ENCODE assay signal across 18 cellular contexts in genomic region chr11:7583248-7583647, GRCh38.
"Had no signal": no experiment of that assay in that cellular context is flagged by ENCODE, and none has a peak within 500 bp of the region (broad histone marks: within the 10 kb centered on the region; RNA-seq: fewer than 3 reads in every experiment).

No MANE protein-coding gene starts in this region.

- H3K36me3 ChIP-seq: breast epithelium, SJSA1 had no signal

- H3K4me3 ChIP-seq: breast epithelium, mucosa of descending colon, SJSA1 had no signal

- H3K27me3 ChIP-seq: breast epithelium, SJSA1 had no signal

- H3K9me3 Mint-ChIP-seq: activated B cell treated with CpG ODN at 0.5 μM for 24 hours; activated CD4-positive, alpha-beta T cell treated with anti-CD3 and anti-CD28 coated beads, Interleukin-2, amount 10 ng/mL, durations not matched to agents 7 days and 5 days; activated naive CD8-positive, alpha-beta T cell treated with anti-CD3 and anti-CD28 coated beads, Interleukin-2, amount 10 ng/mL, durations not matched to agents 7 days and 5 days; activated T-helper 1 cell treated with anti-CD3 and anti-CD28 coated beads, Interleukin-12 subunit alpha, Interleukin-12 subunit beta, Interleukin-2, Interleukin-4 antibody, amounts not matched to agents 30 ng/mL and 10 ng/mL and 1 ng/mL, durations not matched to agents 14 hours and 24 hours and 36 hours; endodermal cell; naive thymus-derived CD4-positive, alpha-beta T cell had no signal

- H3K27ac Mint-ChIP-seq: activated B cell treated with CpG ODN at 0.5 μM for 24 hours; activated CD4-positive, alpha-beta T cell treated with anti-CD3 and anti-CD28 coated beads, Interleukin-2, amount 10 ng/mL, durations not matched to agents 7 days and 5 days; activated naive CD8-positive, alpha-beta T cell treated with anti-CD3 and anti-CD28 coated beads, Interleukin-2, amount 10 ng/mL, durations not matched to agents 7 days and 5 days; activated T-helper 1 cell treated with anti-CD3 and anti-CD28 coated beads, Interleukin-12 subunit alpha, Interleukin-12 subunit beta, Interleukin-2, Interleukin-4 antibody, amounts not matched to agents 30 ng/mL and 10 ng/mL and 1 ng/mL, durations not matched to agents 14 hours and 24 hours and 36 hours; endodermal cell; naive thymus-derived CD4-positive, alpha-beta T cell had no signal

- H3K9me3 ChIP-seq: breast epithelium, mucosa of descending colon, SJSA1 had no signal

- H3K27ac ChIP-seq: SJSA1 had no signal

- DNase-seq: activated B cell treated with CpG ODN at 0.5 μM for 24 hours; activated CD4-positive, alpha-beta T cell treated with anti-CD3 and anti-CD28 coated beads, Interleukin-2, amount 10 ng/mL, durations not matched to agents 7 days and 5 days; activated CD8-positive, alpha-beta memory T cell treated with anti-CD3 and anti-CD28 coated beads, Interleukin-2, amount 50 U/mL, for 48 hours; activated naive CD8-positive, alpha-beta T cell treated with anti-CD3 and anti-CD28 coated beads, Interleukin-2, amount 10 ng/mL, durations not matched to agents 7 days and 5 days; anterior cingulate cortex; endodermal cell; erythroblast; islet precursor cell; mucosa of descending colon; naive thymus-derived CD4-positive, alpha-beta T cell; posterior cingulate gyrus; right cardiac atrium; small intestine; trophoblast cell had no signal

- ATAC-seq: left lobe of liver; mucosa of descending colon; naive thymus-derived CD4-positive, alpha-beta T cell; right cardiac atrium had no signal

- H3K27me3 Mint-ChIP-seq: activated B cell treated with CpG ODN at 0.5 μM for 24 hours; activated naive CD8-positive, alpha-beta T cell treated with anti-CD3 and anti-CD28 coated beads, Interleukin-2, amount 10 ng/mL, durations not matched to agents 7 days and 5 days had no signal

- H3K4me3 Mint-ChIP-seq: activated B cell treated with CpG ODN at 0.5 μM for 24 hours; activated CD4-positive, alpha-beta T cell treated with anti-CD3 and anti-CD28 coated beads, Interleukin-2, amount 10 ng/mL, durations not matched to agents 7 days and 5 days; activated naive CD8-positive, alpha-beta T cell treated with anti-CD3 and anti-CD28 coated beads, Interleukin-2, amount 10 ng/mL, durations not matched to agents 7 days and 5 days; activated T-helper 1 cell treated with anti-CD3 and anti-CD28 coated beads, Interleukin-12 subunit alpha, Interleukin-12 subunit beta, Interleukin-2, Interleukin-4 antibody, amounts not matched to agents 30 ng/mL and 10 ng/mL and 1 ng/mL, durations not matched to agents 14 hours and 24 hours and 36 hours; endodermal cell; naive thymus-derived CD4-positive, alpha-beta T cell had no signal
